ENCODE assay signal across 19 cellular contexts in the genomic region with DNA sequence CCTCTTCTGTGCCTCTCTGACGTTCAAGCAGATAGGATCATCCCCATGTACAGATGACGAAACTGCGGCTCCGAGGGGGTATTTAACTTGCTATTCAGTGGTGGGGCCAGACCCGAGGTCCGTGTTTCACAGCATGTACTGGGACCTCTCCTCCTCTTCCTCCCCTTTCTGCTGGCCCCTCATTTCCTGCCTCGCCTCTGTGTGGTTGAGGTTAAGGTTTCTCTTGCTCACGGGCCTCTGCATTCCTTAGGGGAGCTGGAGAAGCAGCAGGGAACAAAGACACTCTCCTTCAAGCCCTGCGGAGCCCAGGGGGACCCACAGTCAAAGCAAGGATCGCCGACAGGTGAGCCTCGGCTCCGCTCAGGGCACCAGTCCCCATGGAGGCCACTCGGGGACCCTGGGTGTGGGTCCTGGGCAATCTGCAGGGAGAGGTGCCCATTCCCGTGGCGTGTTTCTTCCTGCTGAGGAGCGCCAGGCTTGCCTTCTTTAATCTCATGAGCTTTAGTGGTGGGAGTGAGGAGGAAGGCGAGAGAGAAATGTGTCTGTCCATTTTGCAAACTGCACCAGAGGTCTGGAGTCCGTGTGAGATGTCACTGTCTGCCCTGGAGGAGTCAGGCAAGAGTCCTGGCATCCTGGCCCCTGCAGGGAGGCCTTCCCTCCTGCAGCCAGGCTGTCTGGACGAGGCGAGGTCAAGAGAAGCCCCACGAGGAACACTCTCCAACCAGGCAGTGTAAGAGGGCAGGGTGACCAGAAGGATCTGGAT. TPM values are rescaled to one million over a fixed set of nuclear protein-coding genes. Genes with fewer than 3 reads are reported as not detected.
DNase-seq lines count a peak whose midpoint lies in the region; ATAC-seq and TF ChIP-seq lines count a peak whose summit lies in the region.
"Had no signal": no experiment of that assay in that cellular context is flagged by ENCODE, and none has a peak within 500 bp of the region (broad histone marks: within the 10 kb centered on the region; RNA-seq: fewer than 3 reads in every experiment).

No MANE protein-coding gene starts in this region.

- no peaks in the 10 kb centered on the region for H3K27me3 Mint-ChIP-seq in activated CD8-positive, alpha-beta T cell treated with anti-CD3 and anti-CD28 coated beads for 36 hours
- peaks cover 26% of the 10 kb centered on the region for H3K27me3 Mint-ChIP-seq in activated T-helper 17 cell treated with anti-CD3 and anti-CD28 coated beads, Interleukin-2, amount 50 U/mL, for 72 hours

- WGBS in IMR-90 (ENCODE audit: extremely low coverage in 2 of 2, insufficient read length in 1 of 2), 2 experiments = 38% methylated on average over 2 of the region's 22 CpGs; no CpG with 5 or more reads in 1 of the 2 experiments
- WGBS in right lobe of liver (ENCODE audit: insufficient coverage, low coverage, low lambda C conversion rate, missing lambda C conversion rate) = 49% methylated on average over 9 of the region's 22 CpGs

- H4K91ac ChIP-seq in IMR-90 (ENCODE audit: insufficient read depth, low read depth, low read length) = no peak overlapping the region; the same call in 1 of the 2 replicates

- H4K20me1 ChIP-seq in IMR-90 (ENCODE audit: insufficient read depth, low read length) = no peaks in the 10 kb centered on the region

- no TSS peak for BruUV-seq in IMR-90 (replicated peaks; lab: Mats Ljungman, UMichigan)

- TF ChIP-seq CTCF in IMR-90 (conservative IDR thresholded peaks at IDR 0.05; ENCODE audit: low read depth, low read length) = no peak
- no peak for TF ChIP-seq CTCF in activated CD8-positive, alpha-beta T cell treated with anti-CD3 and anti-CD28 coated beads for 36 hours (IDR thresholded peaks at IDR 0.05)
- TF ChIP-seq CTCF in right lobe of liver (IDR thresholded peaks at IDR 0.05) = no peak
- no peak for TF ChIP-seq CTCF in coronary artery (IDR thresholded peaks at IDR 0.05)

- ATAC-seq in IMR-90 (ENCODE audit: low read depth) = peak; percentile 24; the same call in 1 of the 2 replicates
- peak; percentile 51 for ATAC-seq in activated CD8-positive, alpha-beta T cell treated with anti-CD3 and anti-CD28 coated beads for 36 hours
- no peak for ATAC-seq in esophagus mucosa
- no peak for ATAC-seq in activated T-helper 17 cell treated with anti-CD3 and anti-CD28 coated beads, Interleukin-2, amount 50 U/mL, for 72 hours (replicated peaks)
- no peak for ATAC-seq in right lobe of liver
- ATAC-seq: gastroesophageal sphincter; PC-3; stimulated activated effector memory CD8-positive, alpha-beta T cell treated with anti-CD3 and anti-CD28 coated beads, Interleukin-12 subunit alpha, Interleukin-12 subunit beta, amount 100 ng/mL, for 72 hours; upper lobe of right lung had no signal

- 0 out of 2 replicates have a peak overlapping the region, but pooled peaks have one; percentile 33 for H2BK20ac ChIP-seq in IMR-90 (ENCODE audit: low read depth, low read length)

- H3K9ac ChIP-seq in IMR-90 (ENCODE audit: low read depth, low read length) = no peak overlapping the region

- H2BK15ac ChIP-seq in IMR-90 (ENCODE audit: low read depth, low read length) = no peak overlapping the region

- no peaks in the 10 kb centered on the region for H3K79me1 ChIP-seq in IMR-90 (ENCODE audit: low read depth in 1 of 2, low read length in 2 of 2)

- H3K4me2 ChIP-seq in IMR-90 (ENCODE audit: low read depth, low read length) = no peak overlapping the region

- no peak overlapping the region for H3K4me3 Mint-ChIP-seq in activated CD8-positive, alpha-beta T cell treated with anti-CD3 and anti-CD28 coated beads for 36 hours
- no peak overlapping the region for H3K4me3 Mint-ChIP-seq in activated T-helper 17 cell treated with anti-CD3 and anti-CD28 coated beads, Interleukin-2, amount 50 U/mL, for 72 hours
- H3K4me3 Mint-ChIP-seq: activated B cell treated with CpG ODN at 0.5 μM for 24 hours; activated naive CD4-positive, alpha-beta T cell treated with anti-CD3 and anti-CD28 coated beads for 36 hours; immature natural killer cell; stimulated activated effector memory CD8-positive, alpha-beta T cell treated with anti-CD3 and anti-CD28 coated beads, Interleukin-12 subunit alpha, Interleukin-12 subunit beta, amount 100 ng/mL, for 72 hours had no signal

- no peak overlapping the region for H3K56ac ChIP-seq in IMR-90 (ENCODE audit: extremely low read depth, insufficient read depth, low read length)

- 0 out of 2 replicates have a peak overlapping the region, but pooled peaks have one; percentile 63 for H3K14ac ChIP-seq in IMR-90 (replicated peaks; ENCODE audit: low read depth, low read length)

- H3K36me3 ChIP-seq in IMR-90 (ENCODE audit: control insufficient read depth, insufficient read depth, low read length) (no peaks in the 10 kb centered on the region), right lobe of liver (no peaks in the 10 kb centered on the region)
- H3K36me3 ChIP-seq: gastroesophageal sphincter, upper lobe of right lung had no signal

- no peak for TF ChIP-seq POLR2A in IMR-90 (IDR thresholded peaks at IDR 0.05; ENCODE audit: low read depth, low read length)
- no peak for TF ChIP-seq POLR2A in right lobe of liver (IDR thresholded peaks at IDR 0.05)

- POLR2A ChIA-PET in IMR-90 (lab: Charles Lee; ENCODE audit: unreplicated experiment) = no interaction called here
- POLR2A ChIA-PET in activated CD8-positive, alpha-beta T cell treated with anti-CD3 and anti-CD28 coated beads for 36 hours (lab: Charles Lee) = no interaction called here

- H3K27ac ChIP-seq in IMR-90 (ENCODE audit: insufficient read depth, low read length) (no peak overlapping the region), right lobe of liver (no peak overlapping the region), coronary artery (no peak overlapping the region)
- H3K27ac ChIP-seq: gastroesophageal sphincter, upper lobe of right lung had no signal

- peaks cover 14% of the 10 kb centered on the region for H3K4me1 Mint-ChIP-seq in activated CD8-positive, alpha-beta T cell treated with anti-CD3 and anti-CD28 coated beads for 36 hours (ENCODE audit: low read depth)
- no peaks in the 10 kb centered on the region for H3K4me1 Mint-ChIP-seq in activated T-helper 17 cell treated with anti-CD3 and anti-CD28 coated beads, Interleukin-2, amount 50 U/mL, for 72 hours
- H3K4me1 Mint-ChIP-seq: activated B cell treated with CpG ODN at 0.5 μM for 24 hours had no signal

- intact Hi-C loops in IMR-90 (cut with micrococcal nuclease) = no loop called here
- intact Hi-C loops in activated CD8-positive, alpha-beta T cell treated with anti-CD3 and anti-CD28 coated beads for 36 hours (cut with micrococcal nuclease) = no loop called here
- intact Hi-C loops in right lobe of liver (cut with DNase I) = no loop called here

- peaks cover 10% of the 10 kb centered on the region; the same call in 1 of the 2 replicates for H3K27me3 ChIP-seq in IMR-90 (ENCODE audit: control insufficient read depth, insufficient read depth, low read length)
- H3K27me3 ChIP-seq in right lobe of liver = no peaks in the 10 kb centered on the region
- H3K27me3 ChIP-seq: upper lobe of right lung had no signal

- H3K9me3 Mint-ChIP-seq in activated CD8-positive, alpha-beta T cell treated with anti-CD3 and anti-CD28 coated beads for 36 hours = no peaks in the 10 kb centered on the region
- no peaks in the 10 kb centered on the region for H3K9me3 Mint-ChIP-seq in activated T-helper 17 cell treated with anti-CD3 and anti-CD28 coated beads, Interleukin-2, amount 50 U/mL, for 72 hours
- H3K9me3 Mint-ChIP-seq: activated B cell treated with CpG ODN at 0.5 μM for 24 hours; activated naive CD4-positive, alpha-beta T cell treated with anti-CD3 and anti-CD28 coated beads for 36 hours; immature natural killer cell; stimulated activated effector memory CD8-positive, alpha-beta T cell treated with anti-CD3 and anti-CD28 coated beads, Interleukin-12 subunit alpha, Interleukin-12 subunit beta, amount 100 ng/mL, for 72 hours had no signal

- peak overlapping the region; percentile 44; the same call in 1 of the 2 replicates for H2AK5ac ChIP-seq in IMR-90 (ENCODE audit: low read depth, low read length)

- peak overlapping the region; percentile 52; the same call in 1 of the 2 replicates for H2BK120ac ChIP-seq in IMR-90 (ENCODE audit: low read depth, low read length)

- H2AK9ac ChIP-seq in IMR-90 (replicated peaks; ENCODE audit: low read depth, low read length, poor library complexity) = peak overlapping the region; percentile 66

- H3K36me3 Mint-ChIP-seq in activated CD8-positive, alpha-beta T cell treated with anti-CD3 and anti-CD28 coated beads for 36 hours (ENCODE audit: low read depth) = no peaks in the 10 kb centered on the region
- no peaks in the 10 kb centered on the region for H3K36me3 Mint-ChIP-seq in activated T-helper 17 cell treated with anti-CD3 and anti-CD28 coated beads, Interleukin-2, amount 50 U/mL, for 72 hours (ENCODE audit: low read depth)
- H3K36me3 Mint-ChIP-seq: immature natural killer cell; stimulated activated effector memory CD8-positive, alpha-beta T cell treated with anti-CD3 and anti-CD28 coated beads, Interleukin-12 subunit alpha, Interleukin-12 subunit beta, amount 100 ng/mL, for 72 hours had no signal

- H3K4me1 ChIP-seq in IMR-90 (ENCODE audit: control insufficient read depth, insufficient read depth, low read length) (peaks cover 8% of the 10 kb centered on the region), right lobe of liver (peaks cover 0 to 12% (median 2%) of the 10 kb centered on the region in 4 donors)
- H3K4me1 ChIP-seq: gastroesophageal sphincter, upper lobe of right lung had no signal

- H3K9me1 ChIP-seq in IMR-90 (ENCODE audit: insufficient read depth, low read length) = no peaks in the 10 kb centered on the region

- H3K23ac ChIP-seq in IMR-90 (ENCODE audit: low read depth, low read length) = peak overlapping the region; percentile 71; the same call in 1 of the 2 replicates

- H3K9me3 ChIP-seq in IMR-90 (ENCODE audit: control insufficient read depth, insufficient read depth, low read length) (no peaks in the 10 kb centered on the region), right lobe of liver (no peaks in the 10 kb centered on the region)
- H3K9me3 ChIP-seq: gastroesophageal sphincter, upper lobe of right lung had no signal

- H3K27ac Mint-ChIP-seq in activated CD8-positive, alpha-beta T cell treated with anti-CD3 and anti-CD28 coated beads for 36 hours = no peak overlapping the region
- no peak overlapping the region for H3K27ac Mint-ChIP-seq in activated T-helper 17 cell treated with anti-CD3 and anti-CD28 coated beads, Interleukin-2, amount 50 U/mL, for 72 hours
- H3K27ac Mint-ChIP-seq: activated B cell treated with CpG ODN at 0.5 μM for 24 hours; activated naive CD4-positive, alpha-beta T cell treated with anti-CD3 and anti-CD28 coated beads for 36 hours; immature natural killer cell; stimulated activated effector memory CD8-positive, alpha-beta T cell treated with anti-CD3 and anti-CD28 coated beads, Interleukin-12 subunit alpha, Interleukin-12 subunit beta, amount 100 ng/mL, for 72 hours had no signal

- CTCF ChIA-PET in IMR-90 (lab: Yijun Ruan, JAX) = no interaction called here
- CTCF ChIA-PET in activated CD8-positive, alpha-beta T cell treated with anti-CD3 and anti-CD28 coated beads for 36 hours (lab: Charles Lee) = no interaction called here

- no peak overlapping the region for H2BK5ac ChIP-seq in IMR-90 (ENCODE audit: low read depth, low read length, poor library complexity, severe bottlenecking)

- H3K18ac ChIP-seq in IMR-90 (ENCODE audit: low read depth, low read length) = no peak overlapping the region; the same call in 1 of the 2 replicates

- no peak overlapping the region for H4K5ac ChIP-seq in IMR-90 (ENCODE audit: low read depth, low read length)

- no peak overlapping the region for H3K4ac ChIP-seq in IMR-90 (ENCODE audit: low read depth, low read length)

- TF ChIP-seq RAD21 in IMR-90 (IDR thresholded peaks at IDR 0.05; ENCODE audit: low read length) = no peak

- dilution Hi-C loops in IMR-90 (cut with HindIII; ENCODE audit: low sequenced_read_pairs, unreplicated experiment) = no loop called here

- DNase-seq in Daoy (ENCODE audit: low read depth) (peak; percentile 56), IMR-90 (peak; percentile 37), left kidney (ENCODE audit: low read depth, low spot score) (peak; percentile 78), right lobe of liver (no peak), coronary artery (ENCODE audit: low spot score) (no peak)
- peak; percentile 33 for DNase-seq in activated CD8-positive, alpha-beta T cell treated with anti-CD3 and anti-CD28 coated beads for 36 hours
- DNase-seq: activated B cell treated with CpG ODN at 0.5 μM for 24 hours; activated naive CD4-positive, alpha-beta T cell treated with anti-CD3 and anti-CD28 coated beads for 36 hours; central memory CD4-positive, alpha-beta T cell; immature natural killer cell; mammary epithelial cell; NCI-H446 treated with DMSO at 0.1 percent for 48 hours; nucleus accumbens; PC-3; upper lobe of right lung had no signal

- in situ Hi-C loops in IMR-90 (cut with MboI; ENCODE audit: low sequenced_read_pairs) = no loop called here

- H2AFZ ChIP-seq in IMR-90 (replicated peaks; ENCODE audit: low read length, poor library complexity) = peak overlapping the region; percentile 78

- H4K8ac ChIP-seq in IMR-90 (ENCODE audit: low read depth in 2 of 2, low read length in 2 of 2) = 0 out of 4 replicates have a peak overlapping the region, but pooled peaks of 1 of the 2 experiments have one; percentile 7

- H3K4me3 ChIP-seq in IMR-90 (ENCODE audit: insufficient read depth, low read depth, low read length) (no peak overlapping the region), right lobe of liver (no peak overlapping the region), coronary artery (no peak overlapping the region)
- H3K4me3 ChIP-seq: gastroesophageal sphincter, upper lobe of right lung had no signal

RNA-seq across cellular contexts. Expression of gene SLC6A12, which starts 45.0 kb away (rescaled TPM):
- 0.57 and 3.4 TPM in 2 replicates for total RNA-seq in Daoy (2014; rRNA removed; shearing (Covaris generic))
- total RNA-seq in IMR-90 (2012; rRNA removed) (not detected in 2 replicates), esophagus mucosa (0.12 TPM), right lobe of liver (100 to 1,000 TPM in 1 of 6 experiments, 10 to 100 TPM in 4, 1 to 10 TPM in 1; 8.2 to 114 (median 26.5) TPM)
- not detected in 2 replicates for polyA plus RNA-seq in IMR-90 (2012; rRNA removed)
- 0.01 TPM in 1 of 2 replicates, not detected in the other for polyA plus RNA-seq in IMR-90 (2012; cell fraction: cytosol; rRNA removed)
- 0.10 TPM in 1 of 2 replicates, not detected in the other for polyA plus RNA-seq in IMR-90 (2012; cell fraction: nucleus; rRNA removed; ENCODE audit: low replicate concordance)
- not detected for total RNA-seq in activated CD8-positive, alpha-beta T cell treated with anti-CD3 and anti-CD28 coated beads for 36 hours
- not detected for total RNA-seq in activated T-helper 17 cell treated with anti-CD3 and anti-CD28 coated beads, Interleukin-2, amount 50 U/mL, for 72 hours
- total RNA-seq: activated B cell treated with CpG ODN at 0.5 μM for 24 hours, PC-3 had no signal
- polyA plus RNA-seq: mammary epithelial cell had no signal

Comparison
In these comparisons a context has a peak if more than half of its experiments do, and no peak if none do; other contexts are left out.
1. DNase-seq: peak in Daoy (single experiment), IMR-90 (single experiment), activated CD8-positive, alpha-beta T cell treated with anti-CD3 and anti-CD28 coated beads for 36 hours (single experiment) and left kidney (single experiment); none in right lobe of liver (0 of 3) and coronary artery (single experiment).
2. ATAC-seq: peak in IMR-90 (single experiment) and activated CD8-positive, alpha-beta T cell treated with anti-CD3 and anti-CD28 coated beads for 36 hours (single experiment); none in esophagus mucosa (single experiment), activated T-helper 17 cell treated with anti-CD3 and anti-CD28 coated beads, Interleukin-2, amount 50 U/mL, for 72 hours (single experiment) and right lobe of liver (0 of 4).